In the genomic region with DNA sequence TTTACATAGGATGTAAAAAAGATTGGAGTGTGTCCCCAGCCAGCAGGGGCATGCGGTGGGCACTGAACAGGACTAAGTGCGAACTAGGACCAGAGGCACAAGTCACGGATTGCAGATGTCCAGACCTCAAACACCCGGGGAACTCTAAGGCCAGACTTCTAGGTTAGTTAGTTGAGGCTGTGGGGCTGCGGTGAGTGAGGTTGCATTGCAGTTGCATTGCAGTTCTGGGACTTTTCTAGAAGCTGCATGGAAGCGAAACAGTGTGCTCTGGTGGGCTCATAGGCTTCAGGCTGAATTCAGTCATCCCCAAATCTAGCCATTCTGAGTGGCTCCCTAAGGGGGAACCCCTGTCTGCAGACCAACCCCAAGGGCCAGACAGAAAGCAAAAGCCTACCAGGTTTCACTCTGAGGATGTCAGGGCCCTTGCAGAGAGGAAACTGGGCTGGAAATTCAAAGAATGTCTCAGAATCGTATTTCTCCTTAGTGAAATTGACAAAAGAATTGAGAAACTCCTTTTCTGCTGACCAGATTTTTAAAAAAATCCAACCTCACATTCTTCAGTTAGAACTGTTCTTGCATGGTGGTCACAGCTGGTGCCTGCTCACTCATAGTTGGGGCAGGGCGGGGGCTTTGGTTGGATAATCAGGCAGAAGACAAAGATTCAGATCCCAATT, we compare ENCODE assay signal across 11 cellular contexts.
DNase-seq lines count a peak whose midpoint lies in the region; ATAC-seq and TF ChIP-seq lines count a peak whose summit lies in the region.
"Had no signal": no experiment of that assay in that cellular context is flagged by ENCODE, and none has a peak within 500 bp of the region (broad histone marks: within the 10 kb centered on the region; RNA-seq: fewer than 3 reads in every experiment).

No MANE protein-coding gene starts in this region.

- H3K36me3 Mint-ChIP-seq in activated CD4-positive, alpha-beta T cell treated with anti-CD3 and anti-CD28 coated beads, Interleukin-2, amount 10 ng/mL, durations not matched to agents 7 days and 5 days (ENCODE audit: low read depth), result peaks cover 14% of the 10 kb centered on the region

- H3K9me3 Mint-ChIP-seq in activated CD4-positive, alpha-beta T cell treated with anti-CD3 and anti-CD28 coated beads, Interleukin-2, amount 10 ng/mL, durations not matched to agents 7 days and 5 days, result peaks cover 3% of the 10 kb centered on the region
- H3K9me3 Mint-ChIP-seq: dendritic cell treated with granulocyte-macrophage colony-stimulating factor and Interleukin-4, amounts not matched to agents 40 ng/mL and 50 ng/mL, for 4 days had no signal

- ATAC-seq in HG02759 (IDR thresholded peaks at IDR 0.05; ENCODE audit: unreplicated experiment) (peak; percentile 71), foreskin keratinocyte (no peak)
- ATAC-seq in stimulated activated naive CD8-positive, alpha-beta T cell treated with anti-CD3 and anti-CD28 coated beads, Interleukin-15, Interleukin-2, amounts not matched to agents 100 U/mL and 50 U/mL, for 24 hours, result peak; percentile 81

- H3K27ac Mint-ChIP-seq in activated CD4-positive, alpha-beta T cell treated with anti-CD3 and anti-CD28 coated beads, Interleukin-2, amount 10 ng/mL, durations not matched to agents 7 days and 5 days, result peak overlapping the region; percentile 37
- H3K27ac Mint-ChIP-seq: dendritic cell treated with granulocyte-macrophage colony-stimulating factor and Interleukin-4, amounts not matched to agents 40 ng/mL and 50 ng/mL, for 4 days had no signal

- no peak for TF ChIP-seq CTCF in foreskin keratinocyte (conservative IDR thresholded peaks at IDR 0.05)

- no peaks in the 10 kb centered on the region for H3K4me1 ChIP-seq in foreskin keratinocyte

- peak; percentile 20 for DNase-seq in activated CD4-positive, alpha-beta T cell treated with anti-CD3 and anti-CD28 coated beads, Interleukin-2, amount 10 ng/mL, durations not matched to agents 7 days and 5 days
- DNase-seq in activated CD4-positive, alpha-beta T cell treated with anti-CD3 and anti-CD28 coated beads, Interleukin-2, amount 50 U/mL, for 4 hours, result no peak
- DNase-seq in MV-4-11 (lab: John Stamatoyannopoulos, UW) (peak; percentile 84), putamen (ENCODE audit: low spot score) (no peak), foreskin keratinocyte (no peak)
- DNase-seq in stimulated activated naive CD8-positive, alpha-beta T cell treated with anti-CD3 and anti-CD28 coated beads, Interleukin-15, Interleukin-2, amounts not matched to agents 100 U/mL and 50 U/mL, for 24 hours, result peak; percentile 21
- no peak for DNase-seq in activated naive CD4-positive, alpha-beta T cell (lab: John Stamatoyannopoulos, UW)
- DNase-seq: NCI-H1930 had no signal

- POLR2A ChIA-PET in activated CD4-positive, alpha-beta T cell treated with anti-CD3 and anti-CD28 coated beads, Interleukin-2, amount 10 ng/mL, durations not matched to agents 7 days and 5 days (lab: Charles Lee), result no interaction called here

- CTCF ChIA-PET in activated CD4-positive, alpha-beta T cell treated with anti-CD3 and anti-CD28 coated beads, Interleukin-2, amount 10 ng/mL, durations not matched to agents 7 days and 5 days (lab: Charles Lee), result interaction anchor here (0.6 to 1.3 kb wide), 3 partner anchors 15 to 436 kb away, joined by 3 to 4 read pairs (median 3); no protein-coding TSS in a partner anchor

- H3K4me3 Mint-ChIP-seq in activated CD4-positive, alpha-beta T cell treated with anti-CD3 and anti-CD28 coated beads, Interleukin-2, amount 10 ng/mL, durations not matched to agents 7 days and 5 days, result no peak overlapping the region
- H3K4me3 Mint-ChIP-seq: dendritic cell treated with granulocyte-macrophage colony-stimulating factor and Interleukin-4, amounts not matched to agents 40 ng/mL and 50 ng/mL, for 4 days had no signal

- H3K27me3 Mint-ChIP-seq in activated CD4-positive, alpha-beta T cell treated with anti-CD3 and anti-CD28 coated beads, Interleukin-2, amount 10 ng/mL, durations not matched to agents 7 days and 5 days, result peaks cover 1% of the 10 kb centered on the region

- no peak overlapping the region for H3K27ac ChIP-seq in foreskin keratinocyte
- H3K27ac ChIP-seq: tibial artery had no signal

- H3K27me3 ChIP-seq in foreskin keratinocyte, result no peaks in the 10 kb centered on the region
- H3K27me3 ChIP-seq: tibial artery had no signal

- peaks cover 49% of the 10 kb centered on the region for H3K4me1 Mint-ChIP-seq in activated CD4-positive, alpha-beta T cell treated with anti-CD3 and anti-CD28 coated beads, Interleukin-2, amount 10 ng/mL, durations not matched to agents 7 days and 5 days

Comparison
In these comparisons a context has a peak if more than half of its experiments do, and no peak if none do; other contexts are left out.
1. DNase-seq: peak in activated CD4-positive, alpha-beta T cell treated with anti-CD3 and anti-CD28 coated beads, Interleukin-2, amount 10 ng/mL, durations not matched to agents 7 days and 5 days (single experiment), MV-4-11 (single experiment) and stimulated activated naive CD8-positive, alpha-beta T cell treated with anti-CD3 and anti-CD28 coated beads, Interleukin-15, Interleukin-2, amounts not matched to agents 100 U/mL and 50 U/mL, for 24 hours (single experiment); none in activated CD4-positive, alpha-beta T cell treated with anti-CD3 and anti-CD28 coated beads, Interleukin-2, amount 50 U/mL, for 4 hours (0 of 2), putamen (single experiment), activated naive CD4-positive, alpha-beta T cell (0 of 4) and foreskin keratinocyte (0 of 2).